15 cellular contexts compared by ENCODE assay signal in genomic region chr17:48627242-48627597, GRCh38. TPM values are rescaled to one million over a fixed set of nuclear protein-coding genes. Genes with fewer than 3 reads are reported as not detected.
DNase-seq lines count a peak whose midpoint lies in the region; ATAC-seq and TF ChIP-seq lines count a peak whose summit lies in the region.
"Had no signal": no experiment of that assay in that cellular context is flagged by ENCODE, and none has a peak within 500 bp of the region (broad histone marks: within the 10 kb centered on the region; RNA-seq: fewer than 3 reads in every experiment).

No MANE protein-coding gene starts in this region.

- H3K9me3 Mint-ChIP-seq in CD4-positive, alpha-beta memory T cell, result peaks cover 0 to 1% (median 0%) of the 10 kb centered on the region in 8 donors
- no peaks in the 10 kb centered on the region; the same call in 1 of the 3 replicates for H3K9me3 Mint-ChIP-seq in GM23338
- H3K9me3 Mint-ChIP-seq in activated naive CD8-positive, alpha-beta T cell (ENCODE audit: low read depth), result no peaks in the 10 kb centered on the region
- H3K9me3 Mint-ChIP-seq in naive thymus-derived CD4-positive, alpha-beta T cell, result peaks cover 0 to 1% (median 0%) of the 10 kb centered on the region in 11 donors

- no peak for TF ChIP-seq POLR2A in body of pancreas (IDR thresholded peaks at IDR 0.05)

- peaks cover 62 to 78% of the 10 kb centered on the region in 2 donors for H3K27me3 Mint-ChIP-seq in CD4-positive, alpha-beta memory T cell
- peaks cover 97% of the 10 kb centered on the region for H3K27me3 Mint-ChIP-seq in GM23338 (ENCODE audit: insufficient read depth, low read depth, poor library complexity)
- H3K27me3 Mint-ChIP-seq in activated naive CD8-positive, alpha-beta T cell, result peaks cover 46% of the 10 kb centered on the region
- H3K27me3 Mint-ChIP-seq in naive thymus-derived CD4-positive, alpha-beta T cell, result peaks cover 79 to 92% (median 80%) of the 10 kb centered on the region in 5 donors

- CTCF ChIA-PET in CD4-positive, alpha-beta memory T cell (lab: Charles Lee; ENCODE audit: partially characterized antibody), result interaction anchor here (5.0 kb wide), 1 partner anchor 9 kb away, joined by 31 read pairs; no protein-coding TSS in a partner anchor
- CTCF ChIA-PET in naive thymus-derived CD4-positive, alpha-beta T cell (lab: Charles Lee), result no interaction called here

- H3K27ac Mint-ChIP-seq in CD4-positive, alpha-beta memory T cell, result peak overlapping the region in 1 of 7 donors; percentile 27
- H3K27ac Mint-ChIP-seq in GM23338, result no peak overlapping the region
- H3K27ac Mint-ChIP-seq in activated naive CD8-positive, alpha-beta T cell, result no peak overlapping the region
- H3K27ac Mint-ChIP-seq in naive thymus-derived CD4-positive, alpha-beta T cell, result peak overlapping the region in 1 of 9 donors; percentile 5

- no peaks in the 10 kb centered on the region for H3K9me2 ChIP-seq in GM23338 (ENCODE audit: insufficient read depth)

- peak overlapping the region; percentile 68 for H3K4me2 ChIP-seq in GM23338

- peaks cover 55% of the 10 kb centered on the region for H3K27me3 ChIP-seq in CD4-positive, alpha-beta memory T cell (ENCODE audit: insufficient read depth, low read length)
- peaks cover 100% of the 10 kb centered on the region for H3K27me3 ChIP-seq in GM23338 (ENCODE audit: insufficient read depth)
- peaks cover 37 to 38% of the 10 kb centered on the region in 2 donors for H3K27me3 ChIP-seq in naive thymus-derived CD4-positive, alpha-beta T cell (ENCODE audit: control insufficient read depth in 2 of 2, insufficient read depth in 2 of 2, low read length in 2 of 2)
- peaks cover 0 to 77% of the 10 kb centered on the region in 2 donors for H3K27me3 ChIP-seq in body of pancreas

- H3K27ac ChIP-seq in CD4-positive, alpha-beta memory T cell (ENCODE audit: low read depth, low read length), result no peak overlapping the region
- H3K27ac ChIP-seq in GM23338 (ENCODE audit: low read depth) (no peak overlapping the region), body of pancreas (no peak overlapping the region)
- no peak overlapping the region for H3K27ac ChIP-seq in naive thymus-derived CD4-positive, alpha-beta T cell (ENCODE audit: low read depth, low read length)
- H3K27ac ChIP-seq: BLaER1 treated with 17β-estradiol and CSF1 and Interleukin-3, amounts not matched to agents 10 nM and 100 nM; left ventricle myocardium inferior; skin epidermis had no signal

- H3K4me3 ChIP-seq in CD4-positive, alpha-beta memory T cell (ENCODE audit: low read length in 2 of 2), result no peak overlapping the region
- H3K4me3 ChIP-seq in GM23338 (peak overlapping the region; percentile 42; the same call in 1 of the 2 replicates), body of pancreas (no peak overlapping the region)
- no peak overlapping the region for H3K4me3 ChIP-seq in naive thymus-derived CD4-positive, alpha-beta T cell (ENCODE audit: low read length)

- H3K79me2 ChIP-seq in GM23338 (replicated peaks; ENCODE audit: insufficient read depth), result no peaks in the 10 kb centered on the region

- H3K4me1 ChIP-seq in CD4-positive, alpha-beta memory T cell (ENCODE audit: insufficient read depth, low read length), result peaks cover 28% of the 10 kb centered on the region
- H3K4me1 ChIP-seq in GM23338 (ENCODE audit: insufficient read depth), result peaks cover 24% of the 10 kb centered on the region
- peaks cover 15 to 16% of the 10 kb centered on the region in 2 donors for H3K4me1 ChIP-seq in naive thymus-derived CD4-positive, alpha-beta T cell (ENCODE audit: control insufficient read depth in 2 of 2, insufficient read depth in 2 of 2, low read length in 2 of 2)
- H3K4me1 ChIP-seq in body of pancreas, result peaks cover 19% of the 10 kb centered on the region

- H2AFZ ChIP-seq in GM23338, result no peak overlapping the region

- peaks cover 8 to 35% (median 8%) of the 10 kb centered on the region in 4 donors for H3K4me1 Mint-ChIP-seq in CD4-positive, alpha-beta memory T cell
- H3K4me1 Mint-ChIP-seq in GM23338, result peaks cover 9% of the 10 kb centered on the region
- H3K4me1 Mint-ChIP-seq in activated naive CD8-positive, alpha-beta T cell (ENCODE audit: low read depth), result peaks cover 8% of the 10 kb centered on the region
- H3K4me1 Mint-ChIP-seq in naive thymus-derived CD4-positive, alpha-beta T cell, result peaks cover 13 to 18% (median 14%) of the 10 kb centered on the region in 7 donors

- peak overlapping the region in 7 of 8 donors; percentile 36 to 87 (median 49) for H3K4me3 Mint-ChIP-seq in CD4-positive, alpha-beta memory T cell
- H3K4me3 Mint-ChIP-seq in GM23338, result peak overlapping the region; percentile 15; the same call in 1 of the 3 replicates
- peak overlapping the region; percentile 87 for H3K4me3 Mint-ChIP-seq in activated naive CD8-positive, alpha-beta T cell
- peak overlapping the region in 9 of 10 donors; percentile 30 to 90 (median 81) for H3K4me3 Mint-ChIP-seq in naive thymus-derived CD4-positive, alpha-beta T cell

- TF ChIP-seq CTCF in GM23338 (conservative IDR thresholded peaks at IDR 0.05; ENCODE audit: low read depth in 2 of 2) (no peak), body of pancreas (IDR thresholded peaks at IDR 0.05) (no peak)

- peaks cover 41% of the 10 kb centered on the region for H3F3A ChIP-seq in GM23338 (replicated peaks; ENCODE audit: low read depth)

- intact Hi-C loops in CD4-positive, alpha-beta memory T cell (cut with micrococcal nuclease), result no loop called here
- intact Hi-C loops in naive thymus-derived CD4-positive, alpha-beta T cell (cut with micrococcal nuclease), result loop anchor here in 1 of 2 donors (5.0 kb wide), 1 partner anchor 120 kb away; no protein-coding TSS in a partner anchor
- intact Hi-C loops in body of pancreas (cut with DNase I), result loop anchor here (10.0 kb wide), 1 partner anchor 472 kb away; no protein-coding TSS in a partner anchor

- ATAC-seq in GM23338, result no peak
- no peak for ATAC-seq in naive thymus-derived CD4-positive, alpha-beta T cell
- ATAC-seq in body of pancreas, result no peak
- ATAC-seq: esophagus mucosa had no signal

- peaks cover 61% of the 10 kb centered on the region for H4K20me1 ChIP-seq in GM23338 (replicated peaks; ENCODE audit: insufficient read depth)

- no peaks in the 10 kb centered on the region for H3K36me3 Mint-ChIP-seq in CD4-positive, alpha-beta memory T cell
- H3K36me3 Mint-ChIP-seq in GM23338 (ENCODE audit: low read depth), result no peaks in the 10 kb centered on the region; the same call in 2 of the 3 replicates
- no peaks in the 10 kb centered on the region for H3K36me3 Mint-ChIP-seq in activated naive CD8-positive, alpha-beta T cell
- H3K36me3 Mint-ChIP-seq in naive thymus-derived CD4-positive, alpha-beta T cell, result peaks cover 0 to 1% (median 0%) of the 10 kb centered on the region in 5 donors

- DNase-seq in CD4-positive, alpha-beta memory T cell, result no peak
- DNase-seq in GM23338 (ENCODE audit: low spot score), result no peak
- DNase-seq in naive thymus-derived CD4-positive, alpha-beta T cell, result no peak
- DNase-seq in RKO (ENCODE audit: low spot score), result no peak
- DNase-seq in NCI-H446 (lab: John Stamatoyannopoulos, UW), result no peak
- DNase-seq in body of pancreas, result no peak
- DNase-seq: GOT3, Karpas-422, left ventricle myocardium inferior, NCI-H1105 treated with DMSO at 0.1 percent for 48 hours had no signal

- POLR2A ChIA-PET in CD4-positive, alpha-beta memory T cell (lab: Charles Lee; ENCODE audit: partially characterized antibody), result no interaction called here
- POLR2A ChIA-PET in naive thymus-derived CD4-positive, alpha-beta T cell (lab: Charles Lee), result no interaction called here

- H3K9me3 ChIP-seq in CD4-positive, alpha-beta memory T cell (ENCODE audit: control insufficient read depth in 1 of 2, low read length in 2 of 2), result no peaks in the 10 kb centered on the region
- no peaks in the 10 kb centered on the region for H3K9me3 ChIP-seq in naive thymus-derived CD4-positive, alpha-beta T cell (ENCODE audit: control insufficient read depth in 2 of 3, low read length in 3 of 3)
- no peaks in the 10 kb centered on the region for H3K9me3 ChIP-seq in body of pancreas
- H3K9me3 ChIP-seq: BLaER1 treated with 17β-estradiol and CSF1 and Interleukin-3, amounts not matched to agents 10 nM and 100 nM; left ventricle myocardium inferior had no signal

- WGBS in body of pancreas, 2 donors, result 20 to 35% methylated on average over 2 of the region's 2 CpGs

- H3K36me3 ChIP-seq in CD4-positive, alpha-beta memory T cell (ENCODE audit: insufficient read depth, low read length), result no peaks in the 10 kb centered on the region
- H3K36me3 ChIP-seq in GM23338 (ENCODE audit: insufficient read depth) (no peaks in the 10 kb centered on the region), body of pancreas (replicated peaks in 1 of 2; ENCODE audit: insufficient read depth in 1 of 2, low read depth in 2 of 2) (no peaks in the 10 kb centered on the region)
- H3K36me3 ChIP-seq in naive thymus-derived CD4-positive, alpha-beta T cell (ENCODE audit: control insufficient read depth in 2 of 3, insufficient read depth in 3 of 3, low read length in 3 of 3), result no peaks in the 10 kb centered on the region
- H3K36me3 ChIP-seq: BLaER1 treated with 17β-estradiol and CSF1 and Interleukin-3, amounts not matched to agents 10 nM and 100 nM; left ventricle myocardium inferior had no signal

RNA-seq across cellular contexts. Expression of gene HOXB9, which starts 1.1 kb away (rescaled TPM):
- total RNA-seq in CD4-positive, alpha-beta memory T cell, result not detected
- polyA plus RNA-seq in CD4-positive, alpha-beta memory T cell, result not detected
- total RNA-seq in GM23338 (2014; rRNA removed; shearing (Covaris generic)), result not detected in 2 replicates
- not detected in 2 replicates for polyA plus RNA-seq in GM23338 (2016; fragmentation: Nextera tagmentation; extraction: Ambion mirVana)
- under 1 TPM in 3 of 5 experiments, not detected in 2; 0.12 to 0.24 (median 0.16) TPM for total RNA-seq in naive thymus-derived CD4-positive, alpha-beta T cell
- polyA plus RNA-seq in naive thymus-derived CD4-positive, alpha-beta T cell, result not detected
- not detected for total RNA-seq in body of pancreas
- total RNA-seq: esophagus mucosa, left ventricle myocardium inferior, temporal lobe had no signal

RNA-seq across cellular contexts. Expression of gene HOXB8, which starts 12.1 kb away (rescaled TPM):
- total RNA-seq in CD4-positive, alpha-beta memory T cell, result not detected
- polyA plus RNA-seq in CD4-positive, alpha-beta memory T cell, result not detected
- total RNA-seq in GM23338 (2014; rRNA removed; shearing (Covaris generic)), result not detected in 2 replicates
- polyA plus RNA-seq in GM23338 (2016; fragmentation: Nextera tagmentation; extraction: Ambion mirVana), result not detected in 2 replicates
- total RNA-seq in naive thymus-derived CD4-positive, alpha-beta T cell, result not detected
- not detected for polyA plus RNA-seq in naive thymus-derived CD4-positive, alpha-beta T cell
- total RNA-seq in body of pancreas, result not detected
- total RNA-seq: esophagus mucosa, left ventricle myocardium inferior had no signal

RNA-seq across cellular contexts. Expression of gene HOXB7, which starts 16.4 kb away (rescaled TPM):
- under 1 TPM in 1 of 2 experiments, not detected in 1; 0.25 TPM for total RNA-seq in CD4-positive, alpha-beta memory T cell
- polyA plus RNA-seq in CD4-positive, alpha-beta memory T cell, result 1 to 10 TPM in 1 of 2 donors, under 1 TPM in 1; 0.23 to 1.3 TPM
- total RNA-seq in GM23338 (2014; rRNA removed; shearing (Covaris generic)), result not detected in 2 replicates
- polyA plus RNA-seq in GM23338 (2016; fragmentation: Nextera tagmentation; extraction: Ambion mirVana), result not detected in 2 replicates
- under 1 TPM in 1 of 5 experiments, not detected in 4; 0.31 TPM for total RNA-seq in naive thymus-derived CD4-positive, alpha-beta T cell
- polyA plus RNA-seq in naive thymus-derived CD4-positive, alpha-beta T cell, result not detected
- total RNA-seq in body of pancreas, result under 1 TPM in 1 of 2 donors, not detected in 1; 0.52 TPM
- total RNA-seq: temporal lobe had no signal

RNA-seq across cellular contexts. Expression of gene HOXB6, which starts 22.4 kb away (rescaled TPM):
- under 1 TPM in 1 of 2 experiments, not detected in 1; 0.38 TPM for total RNA-seq in CD4-positive, alpha-beta memory T cell
- polyA plus RNA-seq in CD4-positive, alpha-beta memory T cell, result not detected
- total RNA-seq in GM23338 (2014; rRNA removed; shearing (Covaris generic)), result not detected in 2 replicates
- not detected in 2 replicates for polyA plus RNA-seq in GM23338 (2016; fragmentation: Nextera tagmentation; extraction: Ambion mirVana)
- total RNA-seq in naive thymus-derived CD4-positive, alpha-beta T cell, result under 1 TPM in 1 of 5 experiments, not detected in 4; 0.34 TPM
- polyA plus RNA-seq in naive thymus-derived CD4-positive, alpha-beta T cell, result not detected
- 1 to 10 TPM; 2.1 to 2.6 TPM for total RNA-seq in body of pancreas
- total RNA-seq: temporal lobe had no signal

RNA-seq across cellular contexts. Expression of gene HOXB5, which starts 33.6 kb away (rescaled TPM):
- total RNA-seq in CD4-positive, alpha-beta memory T cell, result not detected
- not detected for polyA plus RNA-seq in CD4-positive, alpha-beta memory T cell
- total RNA-seq in GM23338 (2014; rRNA removed; shearing (Covaris generic)), result not detected in 2 replicates
- polyA plus RNA-seq in GM23338 (2016; fragmentation: Nextera tagmentation; extraction: Ambion mirVana), result not detected in 2 replicates
- total RNA-seq in naive thymus-derived CD4-positive, alpha-beta T cell, result not detected
- not detected for polyA plus RNA-seq in naive thymus-derived CD4-positive, alpha-beta T cell
- under 1 TPM in 1 of 2 donors, not detected in 1; 0.99 TPM for total RNA-seq in body of pancreas
- total RNA-seq: left ventricle myocardium inferior, temporal lobe had no signal

Comparison
In these comparisons a context has a peak if more than half of its experiments do, and no peak if none do; other contexts are left out.
1. H3K4me3 Mint-ChIP-seq: peak in every context shown above with its lines; median percentile 87 in activated naive CD8-positive, alpha-beta T cell; 81 in naive thymus-derived CD4-positive, alpha-beta T cell; 49 in CD4-positive, alpha-beta memory T cell; 15 in GM23338.